ENCODE assay signal across 8 cellular contexts in genomic region chr11:3169235-3169951, GRCh38. TPM values are rescaled to one million over a fixed set of nuclear protein-coding genes. Genes with fewer than 3 reads are reported as not detected.
DNase-seq lines count a peak whose midpoint lies in the region; ATAC-seq lines count a peak whose summit lies in the region.

No MANE protein-coding gene starts in this region.

- DNase-seq in 8988T (peak; percentile 71), HK-2 (ENCODE audit: unreplicated experiment) (peak; percentile 44), globus pallidus (ENCODE audit: low spot score) (peak; percentile 17), posterior vena cava (ENCODE audit: low spot score) (peak; percentile 84), SW 1271 (lab: John Stamatoyannopoulos, UW) (no peak), COLO829 (ENCODE audit: low spot score) (no peak)
- DNase-seq in activated T-cell treated with anti-CD3 and anti-CD28 coated beads, Interleukin-2, amount 50 U/mL, for 48 hours, result peak; percentile 51 to 63

- ATAC-seq in HG02678 (IDR thresholded peaks at IDR 0.05; ENCODE audit: unreplicated experiment), result no peak

- intact Hi-C loops in posterior vena cava (cut with DNase I), result no loop called here

RNA-seq across cellular contexts. Expression of gene OSBPL5, which starts 4.3 kb away (rescaled TPM):
- total RNA-seq in posterior vena cava, result 10 to 100 TPM; 61.2 to 84.0 TPM

RNA-seq across cellular contexts. Expression of gene MRGPRG, which starts 49.2 kb away (rescaled TPM):
- not detected for total RNA-seq in posterior vena cava

Comparison
In these comparisons a context has a peak if more than half of its experiments do, and no peak if none do; other contexts are left out.
1. DNase-seq: peak in 8988T (single experiment), HK-2 (single experiment), activated T-cell treated with anti-CD3 and anti-CD28 coated beads, Interleukin-2, amount 50 U/mL, for 48 hours (2 of 2), globus pallidus (single experiment) and posterior vena cava (single experiment); none in SW 1271 (0 of 2) and COLO829 (single experiment).